In the genomic region with DNA sequence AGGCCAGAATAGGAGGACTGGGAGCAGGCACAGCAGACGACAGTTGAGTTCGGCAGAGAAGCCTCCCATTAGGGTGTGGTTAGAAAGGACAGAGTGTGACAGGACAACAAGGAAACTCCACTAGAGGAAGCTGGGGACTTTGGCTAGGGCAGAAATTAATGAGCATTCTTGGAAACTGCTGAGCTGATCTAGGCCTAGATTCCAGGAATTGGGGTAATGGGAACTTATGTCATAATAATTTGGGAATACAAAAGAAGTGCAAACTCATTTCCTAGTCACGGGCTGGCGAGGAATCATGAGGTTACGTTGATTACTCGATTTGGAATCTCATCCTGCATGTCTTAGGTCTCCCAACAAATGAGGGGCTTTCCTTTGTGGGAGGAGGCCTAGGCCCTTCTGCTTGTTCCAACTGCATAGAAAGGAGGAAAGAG, we compare ENCODE assay signal across 15 cellular contexts.
DNase-seq lines count a peak whose midpoint lies in the region; ATAC-seq and TF ChIP-seq lines count a peak whose summit lies in the region.
"Had no signal": no experiment of that assay in that cellular context is flagged by ENCODE, and none has a peak within 500 bp of the region (broad histone marks: within the 10 kb centered on the region; RNA-seq: fewer than 3 reads in every experiment).

No MANE protein-coding gene starts in this region.

- intact Hi-C loops in spleen (cut with DNase I; ENCODE audit: low total_unique reads) = no loop called here

- no peak overlapping the region for H2BK12ac ChIP-seq in H9 (ENCODE audit: insufficient read length, low read depth, low read length)

- peaks cover 22 to 26% of the 10 kb centered on the region in 2 experiments for H3K4me1 Mint-ChIP-seq in H9
- H3K4me1 Mint-ChIP-seq in stimulated activated naive CD8-positive, alpha-beta T cell treated with anti-CD3 and anti-CD28 coated beads, Interleukin-15, amount 100 ng/mL, for 72 hours = no peaks in the 10 kb centered on the region
- peaks cover 21% of the 10 kb centered on the region for H3K4me1 Mint-ChIP-seq in nephron progenitor cell
- H3K4me1 Mint-ChIP-seq in activated naive CD8-positive, alpha-beta T cell treated with anti-CD3 and anti-CD28 coated beads for 36 hours = no peaks in the 10 kb centered on the region
- H3K4me1 Mint-ChIP-seq: activated naive CD4-positive, alpha-beta T cell treated with anti-CD3 and anti-CD28 coated beads, Interleukin-2, amount 10 ng/mL, durations not matched to agents 7 days and 5 days had no signal

- no peak for TF ChIP-seq CTCF in H9 (conservative IDR thresholded peaks at IDR 0.05)
- no peak for TF ChIP-seq CTCF in astrocyte of the cerebellum (IDR thresholded peaks at IDR 0.05; ENCODE audit: low read depth, low read length, missing control alignments)
- TF ChIP-seq CTCF in right atrium auricular region (IDR thresholded peaks at IDR 0.05) = no peak
- no peak for TF ChIP-seq CTCF in spleen (IDR thresholded peaks at IDR 0.05 in 8 of 11, conservative IDR thresholded peaks at IDR 0.05 in 3 of 11)
- TF ChIP-seq CTCF in nephron progenitor cell (IDR thresholded peaks at IDR 0.05) = no peak

- H3K18ac ChIP-seq in H9 (ENCODE audit: insufficient read length, low read depth, low read length) = no peak overlapping the region

- H3K23ac ChIP-seq in H9 (ENCODE audit: insufficient read length, low read depth, low read length) = no peak overlapping the region

- H2BK20ac ChIP-seq in H9 (ENCODE audit: low read depth, low read length, poor library complexity, severe bottlenecking) = no peak overlapping the region

- H4K5ac ChIP-seq in H9 (ENCODE audit: insufficient read length, low read depth, low read length) = no peak overlapping the region

- no peak overlapping the region for H3K4me3 ChIP-seq in astrocyte of the cerebellum (ENCODE audit: low read depth, low read length)
- H3K4me3 ChIP-seq in right atrium auricular region = no peak overlapping the region
- no peak overlapping the region for H3K4me3 ChIP-seq in spleen
- H3K4me3 ChIP-seq: mucosa of descending colon had no signal

- DNase-seq in H9 = no peak
- peak; percentile 77 for DNase-seq in astrocyte of the cerebellum (ENCODE audit: low read depth)
- DNase-seq in right atrium auricular region (ENCODE audit: low spot score) = peak; percentile 76
- no peak for DNase-seq in spleen
- DNase-seq in stimulated activated naive CD8-positive, alpha-beta T cell treated with anti-CD3 and anti-CD28 coated beads, Interleukin-15, amount 100 ng/mL, for 72 hours = no peak
- no peak for DNase-seq in HUDEP-2 (lab: John Stamatoyannopoulos, UW; ENCODE audit: unreplicated experiment in 76 of 76)
- no peak for DNase-seq in nephron progenitor cell
- no peak for DNase-seq in activated naive CD8-positive, alpha-beta T cell treated with anti-CD3 and anti-CD28 coated beads for 36 hours
- DNase-seq: activated CD8-positive, alpha-beta T cell treated with anti-CD3 and anti-CD28 coated beads for 36 hours; activated naive CD4-positive, alpha-beta T cell treated with anti-CD3 and anti-CD28 coated beads, Interleukin-2, amount 10 ng/mL, durations not matched to agents 7 days and 5 days; CD8-positive, alpha-beta T cell; hypothalamus; NCI-H1694; NK-92 treated with Interleukin-12 subunit alpha and Interleukin-12 subunit beta, amount 100 ng/mL, for 24 hours had no signal

- no peak overlapping the region for H4K8ac ChIP-seq in H9 (replicated peaks; ENCODE audit: insufficient read length, low read depth, low read length)

- no peaks in the 10 kb centered on the region for H4K20me1 ChIP-seq in H9 (ENCODE audit: control insufficient read depth, insufficient read depth, insufficient read length)

- H3K27ac ChIP-seq in H9 (ENCODE audit: insufficient read length, low read depth, low read length) (no peak overlapping the region), right atrium auricular region (peak overlapping the region; percentile 3 to 67), spleen (peak overlapping the region in 6 of 8 donors; percentile 1 to 57 (median 28))

- H3K27ac Mint-ChIP-seq in H9 (peak overlapping the region in 2 of 3 experiments; percentile 15 to 47; a peak in 2 of 7 replicates), nephron progenitor cell (no peak overlapping the region)
- H3K27ac Mint-ChIP-seq in stimulated activated naive CD8-positive, alpha-beta T cell treated with anti-CD3 and anti-CD28 coated beads, Interleukin-15, amount 100 ng/mL, for 72 hours = no peak overlapping the region
- no peak overlapping the region for H3K27ac Mint-ChIP-seq in activated naive CD8-positive, alpha-beta T cell treated with anti-CD3 and anti-CD28 coated beads for 36 hours
- H3K27ac Mint-ChIP-seq: activated CD8-positive, alpha-beta T cell treated with anti-CD3 and anti-CD28 coated beads for 36 hours; activated naive CD4-positive, alpha-beta T cell treated with anti-CD3 and anti-CD28 coated beads, Interleukin-2, amount 10 ng/mL, durations not matched to agents 7 days and 5 days; CD8-positive, alpha-beta T cell had no signal

- H3K4me1 ChIP-seq in H9 (ENCODE audit: insufficient read depth, low read length) (no peaks in the 10 kb centered on the region; the same call in 1 of the 2 replicates), right atrium auricular region (peaks cover 0 to 6% of the 10 kb centered on the region in 2 donors), spleen (peaks cover 0 to 10% (median 0%) of the 10 kb centered on the region in 6 donors)

- no peaks in the 10 kb centered on the region for H3K79me2 ChIP-seq in H9 (ENCODE audit: insufficient read depth, low read length)

- H3K36me3 Mint-ChIP-seq in H9 (ENCODE audit: insufficient read depth in 1 of 3, low read depth in 3 of 3) = peaks cover 0 to 4% (median 0%) of the 10 kb centered on the region in 3 experiments; a peak in 3 of 7 replicates
- no peaks in the 10 kb centered on the region for H3K36me3 Mint-ChIP-seq in nephron progenitor cell (ENCODE audit: low read depth)
- H3K36me3 Mint-ChIP-seq in activated naive CD8-positive, alpha-beta T cell treated with anti-CD3 and anti-CD28 coated beads for 36 hours = no peaks in the 10 kb centered on the region
- H3K36me3 Mint-ChIP-seq: activated naive CD4-positive, alpha-beta T cell treated with anti-CD3 and anti-CD28 coated beads, Interleukin-2, amount 10 ng/mL, durations not matched to agents 7 days and 5 days; CD8-positive, alpha-beta T cell had no signal

- H3K56ac ChIP-seq in H9 (ENCODE audit: insufficient read length, low read depth, low read length) = no peak overlapping the region

- no peak overlapping the region for H3T11ph ChIP-seq in H9 (ENCODE audit: low read length)

- no peak overlapping the region for H2BK120ac ChIP-seq in H9 (ENCODE audit: low read depth, low read length, poor library complexity, severe bottlenecking)

- H3K36me3 ChIP-seq in right atrium auricular region (no peaks in the 10 kb centered on the region), spleen (no peaks in the 10 kb centered on the region)

- peaks cover under 1% of the 10 kb centered on the region; the same call in 1 of the 2 replicates for H3K27me3 Mint-ChIP-seq in H9 (ENCODE audit: low read depth)
- no peaks in the 10 kb centered on the region for H3K27me3 Mint-ChIP-seq in stimulated activated naive CD8-positive, alpha-beta T cell treated with anti-CD3 and anti-CD28 coated beads, Interleukin-15, amount 100 ng/mL, for 72 hours
- H3K27me3 Mint-ChIP-seq in nephron progenitor cell (ENCODE audit: low read depth, poor library complexity) = peaks cover 7% of the 10 kb centered on the region
- H3K27me3 Mint-ChIP-seq in activated naive CD8-positive, alpha-beta T cell treated with anti-CD3 and anti-CD28 coated beads for 36 hours = no peaks in the 10 kb centered on the region

- no peaks in the 10 kb centered on the region for H3K79me1 ChIP-seq in H9 (ENCODE audit: insufficient read depth, low read depth, low read length, poor library complexity, severe bottlenecking)

- H3K23me2 ChIP-seq in H9 (ENCODE audit: insufficient read length, low read depth, low read length, poor library complexity, severe bottlenecking) = no peaks in the 10 kb centered on the region

- H3K14ac ChIP-seq in H9 (ENCODE audit: insufficient read depth, low read length) = no peak overlapping the region

- H2AFZ ChIP-seq in H9 (ENCODE audit: low read length) = no peak overlapping the region

- in situ Hi-C loops in astrocyte of the cerebellum (cut with HindIII; ENCODE audit: low sequenced_read_pairs) = no loop called here

- H4K91ac ChIP-seq in H9 (ENCODE audit: insufficient read length, low read depth, low read length) = no peak overlapping the region

- H3K9me3 Mint-ChIP-seq in H9 (peaks cover 2 to 6% of the 10 kb centered on the region in 2 experiments; a peak in 4 of 5 replicates), nephron progenitor cell (no peaks in the 10 kb centered on the region)
- H3K9me3 Mint-ChIP-seq in stimulated activated naive CD8-positive, alpha-beta T cell treated with anti-CD3 and anti-CD28 coated beads, Interleukin-15, amount 100 ng/mL, for 72 hours = no peaks in the 10 kb centered on the region
- H3K9me3 Mint-ChIP-seq in activated naive CD8-positive, alpha-beta T cell treated with anti-CD3 and anti-CD28 coated beads for 36 hours = no peaks in the 10 kb centered on the region
- H3K9me3 Mint-ChIP-seq: activated CD8-positive, alpha-beta T cell treated with anti-CD3 and anti-CD28 coated beads for 36 hours; activated naive CD4-positive, alpha-beta T cell treated with anti-CD3 and anti-CD28 coated beads, Interleukin-2, amount 10 ng/mL, durations not matched to agents 7 days and 5 days; CD8-positive, alpha-beta T cell had no signal

- H3K4me2 ChIP-seq in H9 (ENCODE audit: insufficient read depth, insufficient read length, low read length) = no peak overlapping the region

- no peak for TF ChIP-seq POLR2A in spleen (IDR thresholded peaks at IDR 0.05)

- no peak overlapping the region for H2BK5ac ChIP-seq in H9 (ENCODE audit: insufficient read length, low read length)

- no peak overlapping the region for H2BK15ac ChIP-seq in H9 (ENCODE audit: low read depth, low read length)

- no peak overlapping the region for H3K9ac ChIP-seq in H9 (ENCODE audit: extremely low read depth, insufficient read length, low read length)

- ATAC-seq in stimulated activated naive CD8-positive, alpha-beta T cell treated with anti-CD3 and anti-CD28 coated beads, Interleukin-15, amount 100 ng/mL, for 72 hours = no peak
- ATAC-seq: activated CD8-positive, alpha-beta T cell treated with anti-CD3 and anti-CD28 coated beads for 36 hours; CD8-positive, alpha-beta T cell; mucosa of descending colon had no signal

- H3K4ac ChIP-seq in H9 (ENCODE audit: low read depth, low read length) = no peak overlapping the region

- H3K4me3 Mint-ChIP-seq in H9 (no peak overlapping the region), nephron progenitor cell (no peak overlapping the region)
- H3K4me3 Mint-ChIP-seq in stimulated activated naive CD8-positive, alpha-beta T cell treated with anti-CD3 and anti-CD28 coated beads, Interleukin-15, amount 100 ng/mL, for 72 hours = no peak overlapping the region
- no peak overlapping the region for H3K4me3 Mint-ChIP-seq in activated naive CD8-positive, alpha-beta T cell treated with anti-CD3 and anti-CD28 coated beads for 36 hours
- H3K4me3 Mint-ChIP-seq: activated CD8-positive, alpha-beta T cell treated with anti-CD3 and anti-CD28 coated beads for 36 hours; activated naive CD4-positive, alpha-beta T cell treated with anti-CD3 and anti-CD28 coated beads, Interleukin-2, amount 10 ng/mL, durations not matched to agents 7 days and 5 days; CD8-positive, alpha-beta T cell had no signal

- no peak overlapping the region for H2AK5ac ChIP-seq in H9 (ENCODE audit: insufficient read length, low read length)

- WGBS in H9 (ENCODE audit: extremely low coverage, insufficient read length, low lambda C conversion rate) = no CpG with 5 or more reads among the region's 6 CpGs
- 52 to 75% (median 62%) methylated on average over 6 of the region's 6 CpGs for WGBS in spleen, 5 donors

- H3K9me3 ChIP-seq in H9 (ENCODE audit: control insufficient read depth, low read depth, low read length) (no peaks in the 10 kb centered on the region), right atrium auricular region (no peaks in the 10 kb centered on the region), spleen (no peaks in the 10 kb centered on the region)
- H3K9me3 ChIP-seq: mucosa of descending colon had no signal

- no peaks in the 10 kb centered on the region for H3K27me3 ChIP-seq in H9 (ENCODE audit: insufficient read depth, low read length)
- H3K27me3 ChIP-seq in right atrium auricular region = no peaks in the 10 kb centered on the region
- H3K27me3 ChIP-seq in spleen (replicated peaks in 1 of 7) = no peaks in the 10 kb centered on the region

Comparison
In these comparisons a context has a peak if more than half of its experiments do, and no peak if none do; other contexts are left out.
1. DNase-seq: peak in astrocyte of the cerebellum (single experiment) and right atrium auricular region (single experiment); none in H9 (single experiment), spleen (single experiment), stimulated activated naive CD8-positive, alpha-beta T cell treated with anti-CD3 and anti-CD28 coated beads, Interleukin-15, amount 100 ng/mL, for 72 hours (0 of 2), HUDEP-2 (0 of 76), nephron progenitor cell (single experiment) and activated naive CD8-positive, alpha-beta T cell treated with anti-CD3 and anti-CD28 coated beads for 36 hours (single experiment).
2. H3K27ac Mint-ChIP-seq: peak in H9 (2 of 3); none in stimulated activated naive CD8-positive, alpha-beta T cell treated with anti-CD3 and anti-CD28 coated beads, Interleukin-15, amount 100 ng/mL, for 72 hours (0 of 2), nephron progenitor cell (single experiment) and activated naive CD8-positive, alpha-beta T cell treated with anti-CD3 and anti-CD28 coated beads for 36 hours (single experiment).